16 cellular contexts compared by ENCODE assay signal in the genomic region with DNA sequence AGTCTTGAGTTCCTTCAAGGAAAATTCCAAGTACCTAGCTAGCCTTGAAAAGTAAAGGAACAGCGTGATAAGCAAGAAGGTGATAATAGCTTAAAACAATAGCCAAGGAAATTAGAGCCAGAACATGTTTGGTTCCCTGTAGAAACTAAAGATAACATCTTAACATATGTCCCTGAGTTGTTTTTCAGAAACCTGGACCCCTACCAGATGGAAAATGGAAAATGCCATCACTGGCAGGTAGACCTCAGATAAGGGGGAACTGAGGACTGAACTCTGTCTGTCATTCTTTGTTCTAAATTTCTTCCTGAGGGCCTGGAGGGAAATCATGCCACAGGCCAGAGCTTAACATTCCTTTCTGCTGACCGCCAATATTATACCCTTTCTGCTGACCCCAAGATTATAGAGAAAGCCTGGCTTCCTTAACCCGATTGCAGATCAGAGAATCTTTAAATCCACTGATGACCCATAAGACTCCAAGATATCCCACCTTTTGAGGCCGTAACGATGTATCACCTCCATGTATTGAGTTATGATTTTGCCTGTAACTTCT.
"Had no signal": no experiment of that assay in that cellular context is flagged by ENCODE, and none has a peak within 500 bp of the region (broad histone marks: within the 10 kb centered on the region; RNA-seq: fewer than 3 reads in every experiment).

No MANE protein-coding gene starts in this region.

- H3K4me3 Mint-ChIP-seq: activated CD4-positive, alpha-beta T cell treated with anti-CD3 and anti-CD28 coated beads, Interleukin-2, amount 10 ng/mL, durations not matched to agents 7 days and 5 days; activated naive CD8-positive, alpha-beta T cell; activated T-cell treated with anti-CD3 and anti-CD28 coated beads, Interleukin-2, amount 50 U/mL, for 72 hours; memory B cell; natural killer cell treated with Interleukin-12 subunit alpha and Interleukin-12 subunit beta and Interleukin-15 and Interleukin-18, amount 100 ng/mL, for 72 hours had no signal

- H3K4me1 Mint-ChIP-seq: memory B cell had no signal

- DNase-seq: activated CD4-positive, alpha-beta T cell treated with anti-CD3 and anti-CD28 coated beads, Interleukin-2, amount 10 ng/mL, durations not matched to agents 7 days and 5 days; activated CD8-positive, alpha-beta memory T cell treated with anti-CD3 and anti-CD28 coated beads, Interleukin-2, amount 50 U/mL, for 48 hours; activated gamma-delta T cell treated with Interleukin-2 at 50 U/mL for 16 hours; activated T-cell treated with anti-CD3 and anti-CD28 coated beads, Interleukin-2, amount 50 U/mL, for 72 hours; amniotic stem cell; central memory CD4-positive, alpha-beta T cell; foreskin keratinocyte; left ventricle myocardium superior; nucleus accumbens; right cardiac atrium had no signal

- H3K36me3 Mint-ChIP-seq: activated naive CD8-positive, alpha-beta T cell; brain; memory B cell; natural killer cell treated with Interleukin-12 subunit alpha and Interleukin-12 subunit beta and Interleukin-15 and Interleukin-18, amount 100 ng/mL, for 72 hours had no signal

- H3K27ac Mint-ChIP-seq: activated naive CD8-positive, alpha-beta T cell; activated T-cell treated with anti-CD3 and anti-CD28 coated beads, Interleukin-2, amount 50 U/mL, for 72 hours; memory B cell; natural killer cell treated with Interleukin-12 subunit alpha and Interleukin-12 subunit beta and Interleukin-15 and Interleukin-18, amount 100 ng/mL, for 72 hours had no signal

- H3K4me1 ChIP-seq: foreskin keratinocyte had no signal

- ATAC-seq: activated T-cell treated with anti-CD3 and anti-CD28 coated beads, Interleukin-2, amount 50 U/mL, for 72 hours; foreskin keratinocyte; left ventricle myocardium superior; natural killer cell treated with Interleukin-12 subunit alpha and Interleukin-12 subunit beta and Interleukin-15 and Interleukin-18, amount 100 ng/mL, for 72 hours; right cardiac atrium had no signal

- H3K4me3 ChIP-seq: coronary artery, smooth muscle cell had no signal

- H3K9me3 Mint-ChIP-seq: activated CD4-positive, alpha-beta T cell treated with anti-CD3 and anti-CD28 coated beads, Interleukin-2, amount 10 ng/mL, durations not matched to agents 7 days and 5 days; activated T-cell treated with anti-CD3 and anti-CD28 coated beads, Interleukin-2, amount 50 U/mL, for 72 hours; brain; memory B cell; natural killer cell treated with Interleukin-12 subunit alpha and Interleukin-12 subunit beta and Interleukin-15 and Interleukin-18, amount 100 ng/mL, for 72 hours had no signal

- H3K27ac ChIP-seq: coronary artery, foreskin keratinocyte had no signal
